ENCODE assay signal across 13 cellular contexts in the genomic region with DNA sequence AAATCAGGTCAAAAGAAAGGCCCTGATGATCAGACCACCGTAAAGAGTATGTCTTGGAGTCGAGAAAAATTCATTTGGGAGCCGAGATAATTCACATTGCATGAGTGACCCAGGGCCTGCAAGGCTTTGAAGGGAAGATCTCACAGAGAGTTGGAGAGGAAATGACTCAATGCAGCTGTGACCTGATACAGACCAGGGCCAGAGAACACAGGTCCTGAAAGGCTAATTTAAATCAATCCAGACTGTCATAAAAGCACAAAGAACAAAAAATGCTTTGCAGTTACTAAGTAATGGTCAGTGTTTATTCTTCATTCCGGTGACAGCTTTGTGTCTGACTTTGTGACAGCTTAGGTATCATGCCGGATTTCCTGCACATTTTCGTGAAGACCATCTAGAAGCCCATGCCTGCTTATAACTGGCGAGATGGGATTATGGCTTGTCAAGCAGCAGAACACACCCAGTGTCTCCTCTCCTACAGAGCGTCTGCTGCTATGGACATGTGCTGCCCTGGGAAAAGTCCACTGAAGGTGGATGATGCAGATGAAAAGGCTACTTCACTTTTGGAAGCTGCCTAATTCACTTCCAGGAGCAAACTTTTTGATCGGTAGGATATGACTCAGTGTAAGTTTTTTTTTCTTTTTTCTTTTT. TPM values are rescaled to one million over a fixed set of nuclear protein-coding genes. Genes with fewer than 3 reads are reported as not detected.
DNase-seq lines count a peak whose midpoint lies in the region; ATAC-seq lines count a peak whose summit lies in the region.
"Had no signal": no experiment of that assay in that cellular context is flagged by ENCODE, and none has a peak within 500 bp of the region (broad histone marks: within the 10 kb centered on the region; RNA-seq: fewer than 3 reads in every experiment).

No MANE protein-coding gene starts in this region.

- CTCF ChIA-PET in naive thymus-derived CD4-positive, alpha-beta T cell (lab: Charles Lee) = no interaction called here

- H3K27ac ChIP-seq in epithelial cell of prostate = peak overlapping the region; percentile 5
- H3K27ac ChIP-seq in naive thymus-derived CD4-positive, alpha-beta T cell (ENCODE audit: low read depth, low read length) = no peak overlapping the region

- H3K27me3 ChIP-seq in naive thymus-derived CD4-positive, alpha-beta T cell (ENCODE audit: control insufficient read depth in 2 of 2, insufficient read depth in 2 of 2, low read length in 2 of 2) = no peaks in the 10 kb centered on the region

- H3K27me3 Mint-ChIP-seq in activated T-cell treated with anti-CD3 and anti-CD28 coated beads, Interleukin-2, amount 50 U/mL, for 72 hours (ENCODE audit: low read depth) = no peaks in the 10 kb centered on the region
- H3K27me3 Mint-ChIP-seq in naive thymus-derived CD4-positive, alpha-beta T cell = peaks cover 0 to 4% (median 0%) of the 10 kb centered on the region in 5 donors

- H3K36me3 Mint-ChIP-seq in activated T-cell treated with anti-CD3 and anti-CD28 coated beads, Interleukin-2, amount 50 U/mL, for 72 hours (ENCODE audit: insufficient read depth in 2 of 2) = no peaks in the 10 kb centered on the region
- H3K36me3 Mint-ChIP-seq in naive thymus-derived CD4-positive, alpha-beta T cell = peaks cover 0 to 3% (median 0%) of the 10 kb centered on the region in 5 donors
- H3K36me3 Mint-ChIP-seq: activated naive CD4-positive, alpha-beta T cell treated with anti-CD3 and anti-CD28 coated beads, Interleukin-2, amount 50 U/mL, for 72 hours; stimulated activated memory B cell treated with anti-CD40 and anti-IgM and Interleukin-4, amounts not matched to agents 10 μg/mL and 1 μg/mL and 100 μg/mL, for 72 hours had no signal

- ATAC-seq in GM18511 (IDR thresholded peaks at IDR 0.05; ENCODE audit: unreplicated experiment) (peak; percentile 74), GM18517 (IDR thresholded peaks at IDR 0.05; ENCODE audit: unreplicated experiment) (no peak)
- no peak for ATAC-seq in activated T-cell treated with anti-CD3 and anti-CD28 coated beads, Interleukin-2, amount 50 U/mL, for 72 hours (replicated peaks in 1 of 2)
- ATAC-seq in naive thymus-derived CD4-positive, alpha-beta T cell = no peak
- ATAC-seq: stimulated activated memory B cell treated with anti-CD40 and anti-IgM and Interleukin-4, amounts not matched to agents 10 μg/mL and 1 μg/mL and 100 μg/mL, for 72 hours had no signal

- no peak overlapping the region for H3K27ac Mint-ChIP-seq in activated T-cell treated with anti-CD3 and anti-CD28 coated beads, Interleukin-2, amount 50 U/mL, for 72 hours
- no peak overlapping the region for H3K27ac Mint-ChIP-seq in naive thymus-derived CD4-positive, alpha-beta T cell
- H3K27ac Mint-ChIP-seq: activated B cell treated with CpG ODN at 0.5 μM for 24 hours; activated naive CD4-positive, alpha-beta T cell treated with anti-CD3 and anti-CD28 coated beads, Interleukin-2, amount 50 U/mL, for 72 hours; stimulated activated memory B cell treated with anti-CD40 and anti-IgM and Interleukin-4, amounts not matched to agents 10 μg/mL and 1 μg/mL and 100 μg/mL, for 72 hours had no signal

- H3K4me3 ChIP-seq in naive thymus-derived CD4-positive, alpha-beta T cell (ENCODE audit: low read length) = no peak overlapping the region

- intact Hi-C loops in naive thymus-derived CD4-positive, alpha-beta T cell (cut with micrococcal nuclease) = no loop called here

- peak; percentile 92 for DNase-seq in M059J (ENCODE audit: low read depth)
- no peak for DNase-seq in epithelial cell of prostate (ENCODE audit: low read depth, low spot score)
- peak; percentile 60 for DNase-seq in non-pigmented ciliary epithelial cell (ENCODE audit: low read depth)
- no peak for DNase-seq in activated T-cell treated with anti-CD3 and anti-CD28 coated beads, Interleukin-2, amount 50 U/mL, for 72 hours
- no peak for DNase-seq in naive thymus-derived CD4-positive, alpha-beta T cell
- DNase-seq in NCI-H748 treated with DMSO at 0.1 percent for 48 hours (lab: John Stamatoyannopoulos, UW) = no peak
- DNase-seq: activated B cell treated with CpG ODN at 0.5 μM for 24 hours, hippocampal formation had no signal

- peaks cover 12% of the 10 kb centered on the region for H3K4me1 Mint-ChIP-seq in activated T-cell treated with anti-CD3 and anti-CD28 coated beads, Interleukin-2, amount 50 U/mL, for 72 hours (ENCODE audit: low read depth)
- H3K4me1 Mint-ChIP-seq in naive thymus-derived CD4-positive, alpha-beta T cell = peaks cover 0 to 7% (median 6%) of the 10 kb centered on the region in 7 donors
- H3K4me1 Mint-ChIP-seq: activated B cell treated with CpG ODN at 0.5 μM for 24 hours; stimulated activated memory B cell treated with anti-CD40 and anti-IgM and Interleukin-4, amounts not matched to agents 10 μg/mL and 1 μg/mL and 100 μg/mL, for 72 hours had no signal

- H3K4me3 Mint-ChIP-seq in activated T-cell treated with anti-CD3 and anti-CD28 coated beads, Interleukin-2, amount 50 U/mL, for 72 hours = no peak overlapping the region
- H3K4me3 Mint-ChIP-seq in naive thymus-derived CD4-positive, alpha-beta T cell = no peak overlapping the region
- H3K4me3 Mint-ChIP-seq: activated B cell treated with CpG ODN at 0.5 μM for 24 hours; stimulated activated memory B cell treated with anti-CD40 and anti-IgM and Interleukin-4, amounts not matched to agents 10 μg/mL and 1 μg/mL and 100 μg/mL, for 72 hours had no signal

- H3K9me3 ChIP-seq in naive thymus-derived CD4-positive, alpha-beta T cell (ENCODE audit: control insufficient read depth in 2 of 3, low read length in 3 of 3) = no peaks in the 10 kb centered on the region

- no peaks in the 10 kb centered on the region for H3K9me3 Mint-ChIP-seq in activated T-cell treated with anti-CD3 and anti-CD28 coated beads, Interleukin-2, amount 50 U/mL, for 72 hours
- peaks cover 0 to 4% (median 0%) of the 10 kb centered on the region in 11 donors for H3K9me3 Mint-ChIP-seq in naive thymus-derived CD4-positive, alpha-beta T cell
- H3K9me3 Mint-ChIP-seq: activated B cell treated with CpG ODN at 0.5 μM for 24 hours; activated naive CD4-positive, alpha-beta T cell treated with anti-CD3 and anti-CD28 coated beads, Interleukin-2, amount 50 U/mL, for 72 hours; stimulated activated memory B cell treated with anti-CD40 and anti-IgM and Interleukin-4, amounts not matched to agents 10 μg/mL and 1 μg/mL and 100 μg/mL, for 72 hours had no signal

- peaks cover 0 to under 1% of the 10 kb centered on the region in 2 donors for H3K4me1 ChIP-seq in naive thymus-derived CD4-positive, alpha-beta T cell (ENCODE audit: control insufficient read depth in 2 of 2, insufficient read depth in 2 of 2, low read length in 2 of 2)

- no peaks in the 10 kb centered on the region for H3K36me3 ChIP-seq in naive thymus-derived CD4-positive, alpha-beta T cell (ENCODE audit: control insufficient read depth in 2 of 3, insufficient read depth in 3 of 3, low read length in 3 of 3)

- POLR2A ChIA-PET in naive thymus-derived CD4-positive, alpha-beta T cell (lab: Charles Lee) = interaction anchor here (0.6 kb wide), 1 partner anchor 148 kb away, joined by 5 read pairs; no protein-coding TSS in a partner anchor

RNA-seq across cellular contexts. Expression of gene ACTBL2, which starts 5.8 kb away (rescaled TPM):
- total RNA-seq in M059J (2014; rRNA removed; shearing (Covaris generic)) = 9.3 and 12.9 TPM in 2 replicates
- total RNA-seq in activated T-cell treated with anti-CD3 and anti-CD28 coated beads, Interleukin-2, amount 50 U/mL, for 72 hours = not detected
- total RNA-seq in naive thymus-derived CD4-positive, alpha-beta T cell = not detected
- polyA plus RNA-seq in naive thymus-derived CD4-positive, alpha-beta T cell = not detected
- total RNA-seq: activated B cell treated with CpG ODN at 0.5 μM for 24 hours; activated naive CD4-positive, alpha-beta T cell treated with anti-CD3 and anti-CD28 coated beads, Interleukin-2, amount 50 U/mL, for 72 hours; NCI-H460 had no signal

Comparison
In these comparisons a context has a peak if more than half of its experiments do, and no peak if none do; other contexts are left out.
1. DNase-seq: peak in M059J (single experiment) and non-pigmented ciliary epithelial cell (single experiment); none in epithelial cell of prostate (single experiment), activated T-cell treated with anti-CD3 and anti-CD28 coated beads, Interleukin-2, amount 50 U/mL, for 72 hours (0 of 2), naive thymus-derived CD4-positive, alpha-beta T cell (0 of 9) and NCI-H748 treated with DMSO at 0.1 percent for 48 hours (single experiment).
2. RNA of gene ACTBL2, which starts 5.8 kb away (total RNA-seq): 9.3 to 12.9 TPM in M059J; not detected in activated T-cell treated with anti-CD3 and anti-CD28 coated beads, Interleukin-2, amount 50 U/mL, for 72 hours and not detected in naive thymus-derived CD4-positive, alpha-beta T cell; every median in the first group is over 10 times any median in the second.